ENCODE assay signal across 14 cellular contexts in genomic region chr12:44858456-44858855, GRCh38. TPM values are rescaled to one million over a fixed set of nuclear protein-coding genes. Genes with fewer than 3 reads are reported as not detected.
A peak's percentile ranks its signal among the peaks of the same experiment; 100 is the strongest.
DNase-seq lines count a peak whose midpoint lies in the region; ATAC-seq lines count a peak whose summit lies in the region.
"Had no signal": no experiment of that assay in that cellular context is flagged by ENCODE, and none has a peak within 500 bp of the region (broad histone marks: within the 10 kb centered on the region; RNA-seq: fewer than 3 reads in every experiment).

No MANE protein-coding gene starts in this region.

- H3K9me3 Mint-ChIP-seq in activated CD4-positive, alpha-beta memory T cell treated with anti-CD3 and anti-CD28 coated beads for 36 hours, result peaks cover 11% of the 10 kb centered on the region
- peaks cover 12% of the 10 kb centered on the region for H3K9me3 Mint-ChIP-seq in activated CD4-positive, alpha-beta memory T cell treated with anti-CD3 and anti-CD28 coated beads, Interleukin-2, amount 10 ng/mL, durations not matched to agents 7 days and 5 days
- H3K9me3 Mint-ChIP-seq in stimulated activated naive CD8-positive, alpha-beta T cell treated with anti-CD3 and anti-CD28 coated beads, Interleukin-15, Interleukin-2, amounts not matched to agents 100 ng/mL and 50 ng/mL, for 24 hours, result no peaks in the 10 kb centered on the region
- no peaks in the 10 kb centered on the region for H3K9me3 Mint-ChIP-seq in central memory CD8-positive, alpha-beta T cell

- peaks cover 20% of the 10 kb centered on the region for H3K36me3 Mint-ChIP-seq in activated CD4-positive, alpha-beta memory T cell treated with anti-CD3 and anti-CD28 coated beads for 36 hours
- H3K36me3 Mint-ChIP-seq in activated CD4-positive, alpha-beta memory T cell treated with anti-CD3 and anti-CD28 coated beads, Interleukin-2, amount 10 ng/mL, durations not matched to agents 7 days and 5 days (ENCODE audit: low read depth), result peaks cover 12% of the 10 kb centered on the region
- peaks cover 15% of the 10 kb centered on the region for H3K36me3 Mint-ChIP-seq in stimulated activated naive CD8-positive, alpha-beta T cell treated with anti-CD3 and anti-CD28 coated beads, Interleukin-15, Interleukin-2, amounts not matched to agents 100 ng/mL and 50 ng/mL, for 24 hours (ENCODE audit: low read depth)
- peaks cover 2% of the 10 kb centered on the region for H3K36me3 Mint-ChIP-seq in central memory CD8-positive, alpha-beta T cell (ENCODE audit: insufficient read depth)

- CTCF ChIA-PET in activated CD4-positive, alpha-beta memory T cell treated with anti-CD3 and anti-CD28 coated beads for 36 hours (lab: Charles Lee), result interaction anchor here (0.7 to 1.4 kb wide), 2 partner anchors 17 to 29 kb away, joined by 3 to 5 read pairs; partner anchors contain the start of gene NELL2
- CTCF ChIA-PET in activated CD4-positive, alpha-beta memory T cell treated with anti-CD3 and anti-CD28 coated beads, Interleukin-2, amount 10 ng/mL, durations not matched to agents 7 days and 5 days (lab: Charles Lee), result no interaction called here

- peaks cover 81% of the 10 kb centered on the region for H3K4me1 Mint-ChIP-seq in activated CD4-positive, alpha-beta memory T cell treated with anti-CD3 and anti-CD28 coated beads for 36 hours (ENCODE audit: low read depth)
- H3K4me1 Mint-ChIP-seq in activated CD4-positive, alpha-beta memory T cell treated with anti-CD3 and anti-CD28 coated beads, Interleukin-2, amount 10 ng/mL, durations not matched to agents 7 days and 5 days, result peaks cover 19% of the 10 kb centered on the region
- peaks cover 95% of the 10 kb centered on the region for H3K4me1 Mint-ChIP-seq in stimulated activated naive CD8-positive, alpha-beta T cell treated with anti-CD3 and anti-CD28 coated beads, Interleukin-15, Interleukin-2, amounts not matched to agents 100 ng/mL and 50 ng/mL, for 24 hours (ENCODE audit: low read depth)
- H3K4me1 Mint-ChIP-seq in central memory CD8-positive, alpha-beta T cell, result peaks cover 44% of the 10 kb centered on the region
- H3K4me1 Mint-ChIP-seq: B cell had no signal

- intact Hi-C loops in activated CD4-positive, alpha-beta memory T cell treated with anti-CD3 and anti-CD28 coated beads for 36 hours (cut with micrococcal nuclease), result loop anchor here (1.0 to 10.0 kb wide), 4 partner anchors 10 to 866 kb away; partner anchors contain the start of gene ARID2
- intact Hi-C loops in left ventricle myocardium superior (cut with micrococcal nuclease), result no loop called here

- POLR2A ChIA-PET in activated CD4-positive, alpha-beta memory T cell treated with anti-CD3 and anti-CD28 coated beads for 36 hours (lab: Charles Lee), result interaction anchor here (1.0 kb wide), 1 partner anchor 10 kb away, joined by 3 read pairs; no protein-coding TSS in a partner anchor
- POLR2A ChIA-PET in activated CD4-positive, alpha-beta memory T cell treated with anti-CD3 and anti-CD28 coated beads, Interleukin-2, amount 10 ng/mL, durations not matched to agents 7 days and 5 days (lab: Charles Lee), result no interaction called here

- peak overlapping the region; percentile 14 for H3K4me3 Mint-ChIP-seq in activated CD4-positive, alpha-beta memory T cell treated with anti-CD3 and anti-CD28 coated beads for 36 hours
- H3K4me3 Mint-ChIP-seq in activated CD4-positive, alpha-beta memory T cell treated with anti-CD3 and anti-CD28 coated beads, Interleukin-2, amount 10 ng/mL, durations not matched to agents 7 days and 5 days, result no peak overlapping the region
- peak overlapping the region; percentile 23 for H3K4me3 Mint-ChIP-seq in stimulated activated naive CD8-positive, alpha-beta T cell treated with anti-CD3 and anti-CD28 coated beads, Interleukin-15, Interleukin-2, amounts not matched to agents 100 ng/mL and 50 ng/mL, for 24 hours
- H3K4me3 Mint-ChIP-seq in central memory CD8-positive, alpha-beta T cell, result no peak overlapping the region
- H3K4me3 Mint-ChIP-seq: B cell had no signal

- no peaks in the 10 kb centered on the region for H3K27me3 Mint-ChIP-seq in activated CD4-positive, alpha-beta memory T cell treated with anti-CD3 and anti-CD28 coated beads for 36 hours
- H3K27me3 Mint-ChIP-seq in activated CD4-positive, alpha-beta memory T cell treated with anti-CD3 and anti-CD28 coated beads, Interleukin-2, amount 10 ng/mL, durations not matched to agents 7 days and 5 days, result no peaks in the 10 kb centered on the region
- no peaks in the 10 kb centered on the region for H3K27me3 Mint-ChIP-seq in stimulated activated naive CD8-positive, alpha-beta T cell treated with anti-CD3 and anti-CD28 coated beads, Interleukin-15, Interleukin-2, amounts not matched to agents 100 ng/mL and 50 ng/mL, for 24 hours
- no peaks in the 10 kb centered on the region for H3K27me3 Mint-ChIP-seq in central memory CD8-positive, alpha-beta T cell

- DNase-seq in activated CD4-positive, alpha-beta memory T cell treated with anti-CD3 and anti-CD28 coated beads for 36 hours, result no peak
- no peak for DNase-seq in activated CD4-positive, alpha-beta memory T cell treated with anti-CD3 and anti-CD28 coated beads, Interleukin-2, amount 10 ng/mL, durations not matched to agents 7 days and 5 days
- no peak for DNase-seq in stimulated activated naive CD8-positive, alpha-beta T cell treated with anti-CD3 and anti-CD28 coated beads, Interleukin-15, Interleukin-2, amounts not matched to agents 100 U/mL and 50 U/mL, for 24 hours
- no peak for DNase-seq in central memory CD8-positive, alpha-beta T cell (ENCODE audit: low spot score in 2 of 2)
- DNase-seq in stimulated activated CD4-positive, alpha-beta T cell treated with anti-CD3 and anti-CD28 coated beads, Interleukin-4, amount 100 ng/mL, for 24 hours, result no peak
- no peak for DNase-seq in left ventricle myocardium superior
- DNase-seq: Calu3, GF-D8, MV-4-11, NCI-H1694 treated with DMSO at 0.1 percent for 48 hours, NCI-H748 treated with DMSO at 0.1 percent for 48 hours had no signal

- H3K27ac Mint-ChIP-seq in activated CD4-positive, alpha-beta memory T cell treated with anti-CD3 and anti-CD28 coated beads for 36 hours, result peak overlapping the region; percentile 75
- no peak overlapping the region for H3K27ac Mint-ChIP-seq in activated CD4-positive, alpha-beta memory T cell treated with anti-CD3 and anti-CD28 coated beads, Interleukin-2, amount 10 ng/mL, durations not matched to agents 7 days and 5 days
- H3K27ac Mint-ChIP-seq in stimulated activated naive CD8-positive, alpha-beta T cell treated with anti-CD3 and anti-CD28 coated beads, Interleukin-15, Interleukin-2, amounts not matched to agents 100 ng/mL and 50 ng/mL, for 24 hours, result peak overlapping the region; percentile 87
- H3K27ac Mint-ChIP-seq in central memory CD8-positive, alpha-beta T cell (ENCODE audit: low read depth), result peak overlapping the region; percentile 26
- H3K27ac Mint-ChIP-seq: B cell had no signal

- no peak for ATAC-seq in stimulated activated naive CD8-positive, alpha-beta T cell treated with anti-CD3 and anti-CD28 coated beads, Interleukin-15, Interleukin-2, amounts not matched to agents 100 U/mL and 50 U/mL, for 24 hours
- ATAC-seq in central memory CD8-positive, alpha-beta T cell (replicated peaks; ENCODE audit: extremely low read depth, poor library complexity, severe bottlenecking), result no peak
- no peak for ATAC-seq in left ventricle myocardium superior

RNA-seq across cellular contexts. Expression of gene NELL2, which starts 17.7 kb away (rescaled TPM):
- 10 to 100 TPM; 40.5 to 43.5 TPM for total RNA-seq in activated CD4-positive, alpha-beta memory T cell treated with anti-CD3 and anti-CD28 coated beads for 36 hours
- total RNA-seq in activated CD4-positive, alpha-beta memory T cell treated with anti-CD3 and anti-CD28 coated beads, Interleukin-2, amount 10 ng/mL, durations not matched to agents 7 days and 5 days, result 10 to 100 TPM; 10.1 to 10.5 TPM
- 0.50 TPM for total RNA-seq in left ventricle myocardium superior
- total RNA-seq: B cell, Calu3, HT-29 had no signal

Comparison
In these comparisons a context has a peak if more than half of its experiments do, and no peak if none do; other contexts are left out.
1. H3K4me3 Mint-ChIP-seq: peak in activated CD4-positive, alpha-beta memory T cell treated with anti-CD3 and anti-CD28 coated beads for 36 hours (single experiment) and stimulated activated naive CD8-positive, alpha-beta T cell treated with anti-CD3 and anti-CD28 coated beads, Interleukin-15, Interleukin-2, amounts not matched to agents 100 ng/mL and 50 ng/mL, for 24 hours (single experiment); none in activated CD4-positive, alpha-beta memory T cell treated with anti-CD3 and anti-CD28 coated beads, Interleukin-2, amount 10 ng/mL, durations not matched to agents 7 days and 5 days (single experiment) and central memory CD8-positive, alpha-beta T cell (single experiment).